ENCODE assay signal across 15 cellular contexts in the genomic region with DNA sequence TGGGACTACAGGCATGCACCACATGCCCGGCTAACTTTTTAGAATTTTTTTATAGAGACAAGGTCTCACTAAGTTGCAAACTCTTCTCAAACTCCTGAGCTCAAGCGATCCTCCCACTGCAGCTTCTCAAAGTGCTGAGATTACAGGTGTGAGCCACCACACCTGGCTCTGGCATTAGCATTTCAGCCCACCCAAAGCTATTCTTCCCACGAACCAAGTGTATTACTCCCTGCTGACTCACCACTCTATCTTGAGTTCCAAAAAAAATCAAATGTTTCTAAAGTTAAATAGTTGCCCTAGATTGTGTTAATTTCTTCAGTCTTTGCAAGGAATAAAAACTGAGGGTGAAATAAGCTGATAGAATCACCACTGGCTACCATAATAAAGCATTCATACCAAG.
"Had no signal": no experiment of that assay in that cellular context is flagged by ENCODE, and none has a peak within 500 bp of the region (broad histone marks: within the 10 kb centered on the region; RNA-seq: fewer than 3 reads in every experiment).

No MANE protein-coding gene starts in this region.

- H3K4me1 ChIP-seq: prostate gland had no signal

- H3K4me3 ChIP-seq: hepatocyte, prostate gland, upper lobe of left lung had no signal

- H3K27ac Mint-ChIP-seq: activated CD4-positive, alpha-beta memory T cell treated with anti-CD3 and anti-CD28 coated beads, Interleukin-2, amount 10 ng/mL, durations not matched to agents 7 days and 5 days; activated naive CD8-positive, alpha-beta T cell treated with anti-CD3 and anti-CD28 coated beads, Interleukin-2, amount 10 ng/mL, durations not matched to agents 7 days and 5 days; activated T-cell treated with anti-CD3 and anti-CD28 coated beads, Interleukin-2, amount 50 U/mL, for 24 hours; naive thymus-derived CD4-positive, alpha-beta T cell had no signal

- H2AFZ ChIP-seq: hepatocyte had no signal

- H3K36me3 Mint-ChIP-seq: activated naive CD8-positive, alpha-beta T cell treated with anti-CD3 and anti-CD28 coated beads, Interleukin-2, amount 10 ng/mL, durations not matched to agents 7 days and 5 days; naive thymus-derived CD4-positive, alpha-beta T cell had no signal

- H3K9me3 Mint-ChIP-seq: activated CD4-positive, alpha-beta memory T cell treated with anti-CD3 and anti-CD28 coated beads, Interleukin-2, amount 10 ng/mL, durations not matched to agents 7 days and 5 days; activated naive CD8-positive, alpha-beta T cell treated with anti-CD3 and anti-CD28 coated beads, Interleukin-2, amount 10 ng/mL, durations not matched to agents 7 days and 5 days; activated T-cell treated with anti-CD3 and anti-CD28 coated beads, Interleukin-2, amount 50 U/mL, for 24 hours; stimulated activated naive CD8-positive, alpha-beta T cell treated with anti-CD3 and anti-CD28 coated beads, Interleukin-15, amount 100 ng/mL, for 72 hours had no signal

- H3K27me3 ChIP-seq: hepatocyte, upper lobe of left lung had no signal

- H3K79me2 ChIP-seq: hepatocyte had no signal

- H3K36me3 ChIP-seq: prostate gland, upper lobe of left lung had no signal

- H3K27ac ChIP-seq: epithelial cell of prostate, hepatocyte, prostate gland, upper lobe of left lung had no signal

- H3K4me2 ChIP-seq: hepatocyte had no signal

- ATAC-seq: naive thymus-derived CD4-positive, alpha-beta T cell; stimulated activated naive CD8-positive, alpha-beta T cell treated with anti-CD3 and anti-CD28 coated beads, Interleukin-15, amount 100 ng/mL, for 72 hours had no signal

- H3K27me3 Mint-ChIP-seq: stimulated activated naive CD8-positive, alpha-beta T cell treated with anti-CD3 and anti-CD28 coated beads, Interleukin-15, amount 100 ng/mL, for 72 hours had no signal

- H3K9me3 ChIP-seq: prostate gland, upper lobe of left lung had no signal

- DNase-seq: activated CD4-positive, alpha-beta memory T cell treated with anti-CD3 and anti-CD28 coated beads, Interleukin-2, amount 10 ng/mL, durations not matched to agents 7 days and 5 days; activated CD4-positive, alpha-beta T cell treated with anti-CD3 and anti-CD28 coated beads for 4 hours; activated gamma-delta T cell; activated naive CD8-positive, alpha-beta T cell treated with anti-CD3 and anti-CD28 coated beads, Interleukin-2, amount 10 ng/mL, durations not matched to agents 7 days and 5 days; activated T-cell treated with anti-CD3 and anti-CD28 coated beads, Interleukin-2, amount 50 U/mL, for 24 hours; islet precursor cell; naive thymus-derived CD4-positive, alpha-beta T cell; occipital lobe; stimulated activated CD4-positive, alpha-beta T cell treated with anti-CD3 and anti-CD28 coated beads, Interleukin-1b, Interleukin-23, amount 100 ng/mL, for 48 hours; stimulated activated naive CD8-positive, alpha-beta T cell treated with anti-CD3 and anti-CD28 coated beads, Interleukin-15, amount 100 ng/mL, for 72 hours; T-helper 2 cell; upper lobe of left lung had no signal

- H3K4me3 Mint-ChIP-seq: activated CD4-positive, alpha-beta memory T cell treated with anti-CD3 and anti-CD28 coated beads, Interleukin-2, amount 10 ng/mL, durations not matched to agents 7 days and 5 days; activated naive CD8-positive, alpha-beta T cell treated with anti-CD3 and anti-CD28 coated beads, Interleukin-2, amount 10 ng/mL, durations not matched to agents 7 days and 5 days; activated T-cell treated with anti-CD3 and anti-CD28 coated beads, Interleukin-2, amount 50 U/mL, for 24 hours; naive thymus-derived CD4-positive, alpha-beta T cell had no signal
